Comparison of ENCODE assay signal across 8 cellular contexts in genomic region chr1:171251741-171252300, GRCh38. TPM values are rescaled to one million over a fixed set of nuclear protein-coding genes. Genes with fewer than 3 reads are reported as not detected.
DNase-seq lines count a peak whose midpoint lies in the region; ATAC-seq and TF ChIP-seq lines count a peak whose summit lies in the region.

No MANE protein-coding gene starts in this region.

- peak overlapping the region; percentile 87 for H3K4me3 Mint-ChIP-seq in activated CD4-positive, alpha-beta T cell treated with anti-CD3 and anti-CD28 coated beads, Interleukin-2, amount 10 ng/mL, durations not matched to agents 24 days and 14 days
- peak overlapping the region; percentile 69 for H3K4me3 Mint-ChIP-seq in dendritic cell treated with granulocyte-macrophage colony-stimulating factor and Interleukin-4, amounts not matched to agents 40 ng/mL and 50 ng/mL, for 4 days

- H3K36me3 ChIP-seq in Peyer's patch (no peaks in the 10 kb centered on the region), transverse colon (no peaks in the 10 kb centered on the region)

- H3K27me3 ChIP-seq in Peyer's patch = no peaks in the 10 kb centered on the region
- peaks cover 15% of the 10 kb centered on the region for H3K27me3 ChIP-seq in transverse colon

- TF ChIP-seq POLR2A in Peyer's patch (IDR thresholded peaks at IDR 0.05) (no peak), transverse colon (IDR thresholded peaks at IDR 0.05) (no peak)

- no peaks in the 10 kb centered on the region for H3K9me3 ChIP-seq in Peyer's patch
- H3K9me3 ChIP-seq in transverse colon = no peaks in the 10 kb centered on the region

- in situ Hi-C loops in transverse colon (cut with MboI; ENCODE audit: low pct_ligation_motif_present in 1 of 4, low pct_unique_long_range_greater_than_20kb in 1 of 4, low sequenced_read_pairs in 3 of 4) = no loop called here

- H3K27ac Mint-ChIP-seq in activated CD4-positive, alpha-beta T cell treated with anti-CD3 and anti-CD28 coated beads, Interleukin-2, amount 10 ng/mL, durations not matched to agents 24 days and 14 days = no peak overlapping the region
- no peak overlapping the region for H3K27ac Mint-ChIP-seq in dendritic cell treated with granulocyte-macrophage colony-stimulating factor and Interleukin-4, amounts not matched to agents 40 ng/mL and 50 ng/mL, for 4 days

- H3K4me3 ChIP-seq in Peyer's patch (peak overlapping the region; percentile 30 to 68 (median 56)), transverse colon (peak overlapping the region; percentile 30 to 59 (median 40))

- no peaks in the 10 kb centered on the region for H3K9me3 Mint-ChIP-seq in activated CD4-positive, alpha-beta T cell treated with anti-CD3 and anti-CD28 coated beads, Interleukin-2, amount 10 ng/mL, durations not matched to agents 24 days and 14 days
- no peaks in the 10 kb centered on the region for H3K9me3 Mint-ChIP-seq in dendritic cell treated with granulocyte-macrophage colony-stimulating factor and Interleukin-4, amounts not matched to agents 40 ng/mL and 50 ng/mL, for 4 days

- peak; percentile 13 for ATAC-seq in HG02852 (IDR thresholded peaks at IDR 0.05; ENCODE audit: unreplicated experiment)

- WGBS in transverse colon (ENCODE audit: low coverage in 1 of 2), 2 donors = 8 to 20% methylated on average over 7 to 12 of the region's 14 CpGs

- peak overlapping the region in 3 of 4 donors; percentile 49 to 70 (median 61) for H3K27ac ChIP-seq in Peyer's patch
- peak overlapping the region in 1 of 4 donors; percentile 51 for H3K27ac ChIP-seq in transverse colon

- peak in 5 of 6 experiments; percentile 12 to 58 (median 46) for TF ChIP-seq CTCF in Peyer's patch (IDR thresholded peaks at IDR 0.05)
- TF ChIP-seq CTCF in transverse colon (IDR thresholded peaks at IDR 0.05) = peak; percentile 36 to 52 (median 45)

- peaks cover 62% of the 10 kb centered on the region for H3K27me3 Mint-ChIP-seq in activated CD4-positive, alpha-beta T cell treated with anti-CD3 and anti-CD28 coated beads, Interleukin-2, amount 10 ng/mL, durations not matched to agents 24 days and 14 days
- H3K27me3 Mint-ChIP-seq in dendritic cell treated with granulocyte-macrophage colony-stimulating factor and Interleukin-4, amounts not matched to agents 40 ng/mL and 50 ng/mL, for 4 days = peaks cover 28% of the 10 kb centered on the region

- H3K4me1 ChIP-seq in Peyer's patch (peaks cover 3 to 51% (median 8%) of the 10 kb centered on the region in 4 donors), transverse colon (peaks cover 0 to 6% (median 2%) of the 10 kb centered on the region in 4 donors)

- TF ChIP-seq EP300 in transverse colon (IDR thresholded peaks at IDR 0.05; ENCODE audit: low read depth) = no peak

- no peaks in the 10 kb centered on the region for H3K36me3 Mint-ChIP-seq in activated CD4-positive, alpha-beta T cell treated with anti-CD3 and anti-CD28 coated beads, Interleukin-2, amount 10 ng/mL, durations not matched to agents 24 days and 14 days (ENCODE audit: low read depth)
- no peaks in the 10 kb centered on the region for H3K36me3 Mint-ChIP-seq in dendritic cell treated with granulocyte-macrophage colony-stimulating factor and Interleukin-4, amounts not matched to agents 40 ng/mL and 50 ng/mL, for 4 days (ENCODE audit: low read depth)

- H3K4me1 Mint-ChIP-seq in activated CD4-positive, alpha-beta T cell treated with anti-CD3 and anti-CD28 coated beads, Interleukin-2, amount 10 ng/mL, durations not matched to agents 24 days and 14 days = peaks cover 10% of the 10 kb centered on the region
- H3K4me1 Mint-ChIP-seq in dendritic cell treated with granulocyte-macrophage colony-stimulating factor and Interleukin-4, amounts not matched to agents 40 ng/mL and 50 ng/mL, for 4 days (ENCODE audit: low read depth) = peaks cover 6% of the 10 kb centered on the region

- intact Hi-C loops in activated CD4-positive, alpha-beta T cell treated with anti-CD3 and anti-CD28 coated beads, Interleukin-2, amount 10 ng/mL, durations not matched to agents 24 days and 14 days (cut with micrococcal nuclease) = no loop called here
- intact Hi-C loops in dendritic cell treated with granulocyte-macrophage colony-stimulating factor and Interleukin-4, amounts not matched to agents 40 ng/mL and 50 ng/mL, for 4 days (cut with micrococcal nuclease) = no loop called here
- intact Hi-C loops in transverse colon (cut with DNase I; ENCODE audit: low total_unique reads) = no loop called here

- peak; percentile 66 for DNase-seq in activated CD4-positive, alpha-beta T cell treated with anti-CD3 and anti-CD28 coated beads, Interleukin-2, amount 10 ng/mL, durations not matched to agents 24 days and 14 days
- DNase-seq in activated CD4-positive, alpha-beta T cell treated with anti-CD3 and anti-CD28 coated beads for 1 hour = no peak
- DNase-seq in Peyer's patch = peak in 2 of 3 donors; percentile 42 to 59
- peak; percentile 36 to 55 for DNase-seq in lung microvascular endothelial cell (ENCODE audit: low read depth in 2 of 2)
- peak; percentile 22 for DNase-seq in transverse colon
- DNase-seq in NCI-H146 treated with DMSO at 0.1 percent for 48 hours (lab: John Stamatoyannopoulos, UW; ENCODE audit: unreplicated experiment) = no peak

RNA-seq across cellular contexts. Expression of gene FMO1, which starts 3.5 kb away (rescaled TPM):
- total RNA-seq in activated CD4-positive, alpha-beta T cell treated with anti-CD3 and anti-CD28 coated beads, Interleukin-2, amount 10 ng/mL, durations not matched to agents 24 days and 14 days = not detected in 2 replicates
- total RNA-seq in Peyer's patch = 10 to 100 TPM; 13.2 to 59.9 (median 36.2) TPM
- total RNA-seq in lung microvascular endothelial cell = not detected in 2 replicates
- total RNA-seq in transverse colon = not detected

Comparison
In these comparisons a context has a peak if more than half of its experiments do, and no peak if none do; other contexts are left out.
1. DNase-seq: peak in activated CD4-positive, alpha-beta T cell treated with anti-CD3 and anti-CD28 coated beads, Interleukin-2, amount 10 ng/mL, durations not matched to agents 24 days and 14 days (single experiment), Peyer's patch (2 of 3), lung microvascular endothelial cell (2 of 2) and transverse colon (single experiment); none in activated CD4-positive, alpha-beta T cell treated with anti-CD3 and anti-CD28 coated beads for 1 hour (single experiment) and NCI-H146 treated with DMSO at 0.1 percent for 48 hours (single experiment).
2. RNA of gene FMO1, which starts 3.5 kb away (total RNA-seq): 13.2 to 59.9 TPM in Peyer's patch; not detected in activated CD4-positive, alpha-beta T cell treated with anti-CD3 and anti-CD28 coated beads, Interleukin-2, amount 10 ng/mL, durations not matched to agents 24 days and 14 days, not detected in lung microvascular endothelial cell and not detected in transverse colon; every median in the first group is over 10 times any median in the second.